Comparison of ENCODE assay signal across 9 cellular contexts in genomic region chr10:69629519-69629896, GRCh38. TPM values are rescaled to one million over a fixed set of nuclear protein-coding genes. Genes with fewer than 3 reads are reported as not detected.
DNase-seq lines count a peak whose midpoint lies in the region; ATAC-seq and TF ChIP-seq lines count a peak whose summit lies in the region.
"Had no signal": no experiment of that assay in that cellular context is flagged by ENCODE, and none has a peak within 500 bp of the region (broad histone marks: within the 10 kb centered on the region; RNA-seq: fewer than 3 reads in every experiment).

No MANE protein-coding gene starts in this region.

- no peak overlapping the region for H3K27ac ChIP-seq in CD4-positive, CD25-positive, alpha-beta regulatory T cell (ENCODE audit: insufficient read depth, low read length, poor library complexity, severe bottlenecking)
- H3K27ac ChIP-seq in PC-9 (no peak overlapping the region), neural progenitor cell (no peak overlapping the region)

- intact Hi-C loops in PC-9 (cut with micrococcal nuclease; ENCODE audit: unreplicated experiment): no loop called here

- H3K79me2 ChIP-seq in PC-9 (ENCODE audit: low read depth) (no peaks in the 10 kb centered on the region), neural progenitor cell (ENCODE audit: low read depth) (no peaks in the 10 kb centered on the region)

- no peaks in the 10 kb centered on the region for H3F3A ChIP-seq in PC-9 (ENCODE audit: insufficient read depth, low read depth)
- H3F3A ChIP-seq in neural progenitor cell (ENCODE audit: low read depth): no peaks in the 10 kb centered on the region

- peaks cover 20% of the 10 kb centered on the region for H3K4me1 ChIP-seq in CD4-positive, CD25-positive, alpha-beta regulatory T cell (ENCODE audit: control insufficient read depth, insufficient read depth, low read length, poor library complexity, severe bottlenecking)
- H3K4me1 ChIP-seq in PC-9 (replicated peaks; ENCODE audit: insufficient read depth): peaks cover 8% of the 10 kb centered on the region; the same call in 1 of the 2 replicates
- H3K4me1 ChIP-seq in endocrine pancreas (ENCODE audit: control insufficient read depth, insufficient read depth, low read length): no peaks in the 10 kb centered on the region
- H3K4me1 ChIP-seq in neural progenitor cell: peaks cover 5% of the 10 kb centered on the region

- POLR2A ChIA-PET in PC-9 (lab: Charles Lee; ENCODE audit: unreplicated experiment): interaction anchor here (0.6 kb wide), 1 partner anchor 206 kb away, joined by 6 read pairs; no protein-coding TSS in a partner anchor

- no peaks in the 10 kb centered on the region for H4K20me1 ChIP-seq in PC-9 (ENCODE audit: insufficient read depth)
- H4K20me1 ChIP-seq in neural progenitor cell (ENCODE audit: low read depth): no peaks in the 10 kb centered on the region

- H3K9ac ChIP-seq in endocrine pancreas (ENCODE audit: control insufficient read depth, insufficient read depth, low read length): no peak overlapping the region
- H3K9ac ChIP-seq in neural progenitor cell: no peak overlapping the region

- H3K4me3 ChIP-seq in CD4-positive, CD25-positive, alpha-beta regulatory T cell (ENCODE audit: low read depth, low read length): peak overlapping the region; percentile 43
- H3K4me3 ChIP-seq in PC-9 (peak overlapping the region; percentile 81; the same call in 1 of the 2 replicates), endocrine pancreas (ENCODE audit: control insufficient read depth, insufficient read depth, low read length) (peak overlapping the region; percentile 25), neural progenitor cell (peak overlapping the region; percentile 96)

- H3K27ac Mint-ChIP-seq in CD4-positive, CD25-positive, alpha-beta regulatory T cell: peak overlapping the region in 1 of 3 donors; percentile 11
- no peak overlapping the region for H3K27ac Mint-ChIP-seq in neural progenitor cell

- CTCF ChIA-PET in PC-9 (lab: Charles Lee): interaction anchor here (0.8 to 1.0 kb wide), 4 partner anchors 10 to 223 kb away, joined by 3 to 12 read pairs (median 3); no protein-coding TSS in a partner anchor

- no peaks in the 10 kb centered on the region for H3K36me3 ChIP-seq in CD4-positive, CD25-positive, alpha-beta regulatory T cell (ENCODE audit: control insufficient read depth, insufficient read depth, low read length)
- no peaks in the 10 kb centered on the region for H3K36me3 ChIP-seq in PC-9 (ENCODE audit: low read depth)
- H3K36me3 ChIP-seq in endocrine pancreas (ENCODE audit: control insufficient read depth, insufficient read depth, low read length): no peaks in the 10 kb centered on the region
- H3K36me3 ChIP-seq in neural progenitor cell: no peaks in the 10 kb centered on the region

- DNase-seq in CD4-positive, CD25-positive, alpha-beta regulatory T cell: no peak
- DNase-seq in PC-9 (no peak), neural progenitor cell (ENCODE audit: low spot score) (no peak), SIG-M5 (lab: John Stamatoyannopoulos, UW) (no peak), T-helper 1 cell (no peak), Ammon's horn (ENCODE audit: low spot score) (no peak)
- DNase-seq in stimulated activated CD4-positive, alpha-beta T cell treated with anti-CD3 and anti-CD28 coated beads, Interleukin-15, amount 100 ng/mL, for 24 hours: no peak

- TF ChIP-seq CTCF in PC-9 (conservative IDR thresholded peaks at IDR 0.05): no peak
- no peak for TF ChIP-seq CTCF in neural progenitor cell (IDR thresholded peaks at IDR 0.05)

- H3K4me2 ChIP-seq in PC-9: peak overlapping the region; percentile 96
- peak overlapping the region; percentile 99 for H3K4me2 ChIP-seq in neural progenitor cell

- no peaks in the 10 kb centered on the region for H3K9me2 ChIP-seq in PC-9 (ENCODE audit: insufficient read depth)

- no peaks in the 10 kb centered on the region for H3K27me3 Mint-ChIP-seq in CD4-positive, CD25-positive, alpha-beta regulatory T cell
- H3K27me3 Mint-ChIP-seq in neural progenitor cell (ENCODE audit: insufficient read depth, low read depth): peaks cover 7% of the 10 kb centered on the region

- H3K9me3 Mint-ChIP-seq in CD4-positive, CD25-positive, alpha-beta regulatory T cell: peaks cover 0 to 5% (median 2%) of the 10 kb centered on the region in 7 donors
- H3K9me3 Mint-ChIP-seq in neural progenitor cell: no peaks in the 10 kb centered on the region

- no TSS peak for BruUV-seq in PC-9 (replicated peaks; lab: Mats Ljungman, UMichigan)

- H3K4me1 Mint-ChIP-seq in CD4-positive, CD25-positive, alpha-beta regulatory T cell: peaks cover 6 to 40% (median 13%) of the 10 kb centered on the region in 4 donors
- peaks cover 5% of the 10 kb centered on the region for H3K4me1 Mint-ChIP-seq in neural progenitor cell

- H3K4me3 Mint-ChIP-seq in CD4-positive, CD25-positive, alpha-beta regulatory T cell: peak overlapping the region; percentile 62 to 87 (median 78)
- H3K4me3 Mint-ChIP-seq in neural progenitor cell: peak overlapping the region; percentile 85

- H2AFZ ChIP-seq in PC-9 (peak overlapping the region; percentile 88; the same call in 1 of the 2 replicates), neural progenitor cell (replicated peaks) (peak overlapping the region; percentile 100)

- H3K36me3 Mint-ChIP-seq in CD4-positive, CD25-positive, alpha-beta regulatory T cell: peaks cover 10% of the 10 kb centered on the region
- peaks cover 7% of the 10 kb centered on the region for H3K36me3 Mint-ChIP-seq in neural progenitor cell

- no peaks in the 10 kb centered on the region for H3K27me3 ChIP-seq in CD4-positive, CD25-positive, alpha-beta regulatory T cell (ENCODE audit: control insufficient read depth, insufficient read depth, low read length)
- peaks cover 4% of the 10 kb centered on the region for H3K27me3 ChIP-seq in PC-9 (ENCODE audit: insufficient read depth, low read depth)
- H3K27me3 ChIP-seq in endocrine pancreas (ENCODE audit: control insufficient read depth, insufficient read depth, low read length): no peaks in the 10 kb centered on the region
- H3K27me3 ChIP-seq in neural progenitor cell: peaks cover 50% of the 10 kb centered on the region

- H3K9me3 ChIP-seq in CD4-positive, CD25-positive, alpha-beta regulatory T cell (ENCODE audit: control insufficient read depth in 2 of 2, low read length in 2 of 2): no peaks in the 10 kb centered on the region
- peaks cover 3% of the 10 kb centered on the region for H3K9me3 ChIP-seq in PC-9 (ENCODE audit: insufficient read depth, low read depth)
- no peaks in the 10 kb centered on the region for H3K9me3 ChIP-seq in endocrine pancreas (ENCODE audit: control insufficient read depth, low read length)
- no peaks in the 10 kb centered on the region for H3K9me3 ChIP-seq in neural progenitor cell (ENCODE audit: low read depth)

- ATAC-seq in CD4-positive, CD25-positive, alpha-beta regulatory T cell (ENCODE audit: low read depth in 2 of 2): no peak

RNA-seq across cellular contexts. Expression of gene FAM241B, which starts 0.5 kb away (rescaled TPM):
- total RNA-seq in CD4-positive, CD25-positive, alpha-beta regulatory T cell: 9.7 TPM
- 10 to 100 TPM; 14.8 to 21.2 (median 17.7) TPM for polyA plus RNA-seq in CD4-positive, CD25-positive, alpha-beta regulatory T cell
- total RNA-seq in PC-9 (2021) (10.7 and 13.0 TPM in 2 replicates), neural progenitor cell (ENCODE audit: low replicate concordance) (2.6 and 4.6 TPM in 2 replicates)

RNA-seq across cellular contexts. Expression of gene NEUROG3, which starts 56.3 kb away (rescaled TPM):
- total RNA-seq in CD4-positive, CD25-positive, alpha-beta regulatory T cell: not detected
- polyA plus RNA-seq in CD4-positive, CD25-positive, alpha-beta regulatory T cell: not detected
- not detected in 2 replicates for total RNA-seq in PC-9 (2021)
- total RNA-seq in neural progenitor cell (ENCODE audit: low replicate concordance): not detected in 2 replicates
- total RNA-seq: RPMI7951 had no signal

Comparison
In these comparisons a context has a peak if more than half of its experiments do, and no peak if none do; other contexts are left out.
1. H3K4me3 ChIP-seq: peak in every context shown above with its lines; median percentile 96 in neural progenitor cell; 81 in PC-9; 43 in CD4-positive, CD25-positive, alpha-beta regulatory T cell; 25 in endocrine pancreas.